7 cellular contexts compared by ENCODE assay signal in the genomic region with DNA sequence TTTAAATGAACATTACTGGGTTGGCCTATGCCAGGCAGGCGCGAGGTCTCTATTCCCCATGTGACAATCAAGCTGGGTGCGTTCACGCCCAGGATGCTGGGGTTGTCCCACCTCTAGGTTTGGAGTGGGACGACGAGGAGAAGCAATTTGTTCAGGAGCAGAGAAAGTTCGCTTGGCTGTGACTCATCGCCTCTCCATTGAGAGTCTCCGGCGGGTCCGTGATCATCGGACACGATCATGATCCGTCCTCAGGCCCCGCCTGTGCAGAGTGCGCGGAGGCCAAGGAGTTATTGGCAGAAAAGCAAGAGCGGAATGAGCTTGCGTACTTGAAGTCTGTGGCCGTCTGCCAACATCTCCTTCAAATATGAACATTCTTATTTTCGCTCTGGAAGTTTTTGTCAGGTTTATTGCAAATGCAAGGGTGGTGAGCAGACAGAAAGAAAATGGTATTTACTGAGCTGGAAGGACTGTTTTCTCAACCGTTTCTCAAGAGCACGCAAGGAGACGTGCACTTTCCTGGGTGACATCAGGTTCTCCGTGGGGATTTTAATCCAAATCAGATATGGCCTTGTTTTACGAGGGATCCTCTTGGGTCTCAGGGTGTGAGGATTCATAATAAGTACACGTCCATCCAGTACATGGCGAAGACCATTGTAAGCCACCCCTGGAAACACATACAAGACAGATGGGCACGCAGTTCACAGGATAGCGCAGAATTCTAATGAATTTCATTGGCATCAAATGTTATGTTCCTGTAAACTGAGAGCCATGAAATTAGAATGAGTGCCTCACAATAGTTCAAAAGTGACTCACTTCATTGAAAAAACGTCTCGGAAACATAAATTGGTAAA.
DNase-seq lines count a peak whose midpoint lies in the region; ATAC-seq and TF ChIP-seq lines count a peak whose summit lies in the region.

No MANE protein-coding gene starts in this region.

- H3K27ac ChIP-seq in tibial artery: peak overlapping the region; percentile 90 to 91

- H3K4me1 ChIP-seq in tibial artery: peaks cover 0 to 65% (median 41%) of the 10 kb centered on the region in 4 donors

- H3K9me3 ChIP-seq in tibial artery: no peaks in the 10 kb centered on the region

- H3K4me3 ChIP-seq in astrocyte of the cerebellum (ENCODE audit: low read depth, low read length) (peak overlapping the region; percentile 27), tibial artery (peak overlapping the region; percentile 36 to 38)

- intact Hi-C loops in tibial artery (cut with DNase I; ENCODE audit: low total_unique reads): loop anchor here (5.0 kb wide), 1 partner anchor 442 kb away; no protein-coding TSS in a partner anchor

- no peaks in the 10 kb centered on the region for H3K36me3 ChIP-seq in tibial artery

- in situ Hi-C loops in astrocyte of the cerebellum (cut with HindIII; ENCODE audit: low sequenced_read_pairs): loop anchor here (5.0 kb wide), 1 partner anchor 78 kb away; no protein-coding TSS in a partner anchor

- no peak for ATAC-seq in GM21619 (IDR thresholded peaks at IDR 0.05; ENCODE audit: unreplicated experiment)
- no peak for ATAC-seq in GM19324 (IDR thresholded peaks at IDR 0.05; ENCODE audit: low FRiP score, unreplicated experiment)

- TF ChIP-seq CTCF in astrocyte of the cerebellum (IDR thresholded peaks at IDR 0.05; ENCODE audit: low read depth, low read length, missing control alignments) (no peak), tibial artery (IDR thresholded peaks at IDR 0.05) (no peak)

- H3K27me3 ChIP-seq in tibial artery: no peaks in the 10 kb centered on the region

- DNase-seq in HS-27A (ENCODE audit: low read depth) (peak; percentile 78), astrocyte of the cerebellum (ENCODE audit: low read depth) (peak; percentile 96), kidney glomerular epithelial cell (lab: John Stamatoyannopoulos, UW) (peak; percentile 46), tibial artery (peak; percentile 92 to 95)
- no peak for DNase-seq in activated CD4-positive, alpha-beta T cell treated with anti-CD3 and anti-CD28 coated beads for 4 hours

Comparison
In these comparisons a context has a peak if more than half of its experiments do, and no peak if none do; other contexts are left out.
1. DNase-seq: peak in HS-27A (single experiment), astrocyte of the cerebellum (single experiment), kidney glomerular epithelial cell (single experiment) and tibial artery (2 of 2); none in activated CD4-positive, alpha-beta T cell treated with anti-CD3 and anti-CD28 coated beads for 4 hours (0 of 2).